ENCODE assay signal across 8 cellular contexts in the genomic region with DNA sequence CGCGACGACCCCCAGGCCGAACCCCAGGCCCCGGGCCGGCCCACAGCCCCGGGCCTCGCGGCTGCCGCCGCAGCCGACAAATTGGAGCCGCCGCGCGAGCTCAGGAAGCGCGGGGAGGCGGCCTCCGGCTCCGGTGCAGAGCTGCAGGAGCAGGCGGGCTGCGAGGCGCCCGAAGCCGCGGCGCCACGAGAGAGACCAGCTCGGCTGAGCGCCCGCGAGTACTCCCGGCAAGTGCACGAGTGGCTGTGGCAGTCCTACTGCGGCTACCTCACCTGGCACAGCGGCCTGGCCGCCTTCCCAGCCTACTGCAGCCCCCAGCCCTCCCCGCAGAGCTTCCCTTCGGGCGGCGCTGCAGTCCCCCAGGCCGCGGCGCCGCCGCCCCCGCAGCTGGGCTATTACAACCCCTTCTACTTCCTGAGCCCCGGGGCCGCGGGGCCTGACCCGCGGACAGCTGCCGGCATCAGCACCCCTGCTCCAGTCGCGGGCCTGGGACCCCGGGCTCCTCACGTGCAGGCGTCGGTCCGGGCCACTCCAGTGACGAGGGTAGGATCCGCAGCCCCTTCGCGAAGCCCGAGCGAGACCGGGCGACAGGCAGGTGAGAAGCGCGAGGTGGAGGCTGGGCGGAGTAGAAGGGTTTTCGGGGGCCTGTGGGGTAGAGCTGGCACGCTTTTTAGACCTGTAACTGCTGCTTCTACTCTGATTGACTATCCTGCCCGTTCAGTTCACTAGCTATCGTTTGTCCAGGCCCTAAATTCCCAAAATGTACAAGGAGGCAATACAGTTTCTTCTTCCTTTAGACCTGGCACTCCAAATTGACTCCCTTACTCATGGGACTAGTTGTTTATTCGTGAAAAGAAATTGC. TPM values are rescaled to one million over a fixed set of nuclear protein-coding genes. Genes with fewer than 3 reads are reported as not detected.
DNase-seq lines count a peak whose midpoint lies in the region; ATAC-seq, FAIRE-seq and TF ChIP-seq lines count a peak whose summit lies in the region.

No MANE protein-coding gene starts in this region.

- intact Hi-C loops in PC-3 (cut with micrococcal nuclease), result loop anchor here (1.0 to 5.0 kb wide), 2 partner anchors 105 to 202 kb away; no protein-coding TSS in a partner anchor

- no peaks in the 10 kb centered on the region for H3K36me3 ChIP-seq in PC-3 (ENCODE audit: low read depth, low read length)
- peaks cover 14% of the 10 kb centered on the region for H3K36me3 ChIP-seq in neuron (ENCODE audit: insufficient read depth, low read length)

- peak overlapping the region; percentile 71 for H3K9ac ChIP-seq in PC-3 (ENCODE audit: low read length)

- no peaks in the 10 kb centered on the region for H3K9me3 ChIP-seq in PC-3 (ENCODE audit: low read length)
- no peaks in the 10 kb centered on the region for H3K9me3 ChIP-seq in neuron (ENCODE audit: low read length)

- H3K9me2 ChIP-seq in PC-3 (replicated peaks; ENCODE audit: low read length), result no peaks in the 10 kb centered on the region

- POLR2A ChIA-PET in PC-3 (lab: Charles Lee; ENCODE audit: unreplicated experiment), result interaction anchor here (0.6 kb wide), 2 partner anchors 10 to 15 kb away, joined by 3 to 6 read pairs; no protein-coding TSS in a partner anchor

- no peaks in the 10 kb centered on the region for H4K20me1 ChIP-seq in PC-3 (ENCODE audit: low read length)

- peaks cover 14% of the 10 kb centered on the region for H3K79me2 ChIP-seq in PC-3 (ENCODE audit: low read length)

- H3K4me1 ChIP-seq in PC-3 (ENCODE audit: insufficient read depth, low read length) (peaks cover 9% of the 10 kb centered on the region; the same call in 1 of the 2 replicates), neuron (ENCODE audit: insufficient read depth, low read length) (peaks cover 12% of the 10 kb centered on the region)

- DNase-seq in AG20443 (ENCODE audit: low spot score), result peak; percentile 56
- DNase-seq in PC-3, result peak; percentile 35
- peak; percentile 54 for DNase-seq in activated gamma-delta T cell (lab: John Stamatoyannopoulos, UW)
- peak; percentile 24 to 42 for DNase-seq in frontal cortex (ENCODE audit: low spot score in 2 of 2)
- peak; percentile 32 for DNase-seq in urothelium cell line (ENCODE audit: low spot score)

- H3K4me3 ChIP-seq in PC-3 (ENCODE audit: low read length) (peak overlapping the region; percentile 71), neuron (ENCODE audit: low read length) (peak overlapping the region; percentile 80)

- TF ChIP-seq CTCF in PC-3 (conservative IDR thresholded peaks at IDR 0.05; ENCODE audit: low read depth, low read length), result no peak

- peak; percentile 57 for ATAC-seq in GM18909 (IDR thresholded peaks at IDR 0.05; ENCODE audit: poor library complexity, unreplicated experiment)
- ATAC-seq in HG03103 (IDR thresholded peaks at IDR 0.05; ENCODE audit: low read depth, unreplicated experiment), result peak; percentile 41
- peak; percentile 51 for ATAC-seq in PC-3

- no TSS peak for BruUV-seq in PC-3 (replicated peaks; lab: Mats Ljungman, UMichigan)

- H3F3A ChIP-seq in PC-3 (ENCODE audit: low read length, unreplicated experiment), result no peaks in the 10 kb centered on the region

- peak overlapping the region; percentile 93 for H3K4me2 ChIP-seq in PC-3 (ENCODE audit: low read length)

- no peak overlapping the region for H3K27ac ChIP-seq in PC-3 (ENCODE audit: low read length)

- H3K27me3 ChIP-seq in PC-3 (ENCODE audit: low read length), result no peaks in the 10 kb centered on the region
- no peaks in the 10 kb centered on the region for H3K27me3 ChIP-seq in neuron (ENCODE audit: insufficient read depth, low read length)

- no peak for FAIRE-seq in frontal cortex (lab: Jason Lieb, UNC)
- no peak for FAIRE-seq in urothelium cell line (lab: Jason Lieb, UNC)

- H2AFZ ChIP-seq in PC-3 (ENCODE audit: low read length) (peak overlapping the region; percentile 79), neuron (ENCODE audit: low read depth, low read length) (peak overlapping the region; percentile 94)

- CTCF ChIA-PET in PC-3 (lab: Charles Lee), result interaction anchor here (0.6 to 1.6 kb wide), 3 partner anchors 11 to 208 kb away, joined by 7 to 23 read pairs (median 12); no protein-coding TSS in a partner anchor

RNA-seq across cellular contexts. Expression of gene FAM8A1, which starts 0.7 kb away (rescaled TPM):
- total RNA-seq in PC-3 (2014; rRNA removed) (8.5 and 9.0 TPM in 2 replicates), frontal cortex (56.7 TPM)
